Comparison of ENCODE assay signal across 8 cellular contexts in genomic region chr6:112253842-112254816, GRCh38. TPM values are rescaled to one million over a fixed set of nuclear protein-coding genes. Genes with fewer than 3 reads are reported as not detected.
A peak's percentile ranks its signal among the peaks of the same experiment; 100 is the strongest.
DNase-seq lines count a peak whose midpoint lies in the region; ATAC-seq and TF ChIP-seq lines count a peak whose summit lies in the region.

Gene LAMA4, minus strand, starts transcription at chr6:112254567. Its CDS starts 417 bp downstream, at chr6:112254150.

- peaks cover 0 to 4% (median 0%) of the 10 kb centered on the region in 6 donors for H3K9me3 Mint-ChIP-seq in immature natural killer cell

- H3K4me3 Mint-ChIP-seq in immature natural killer cell = peak within 1 kb of the TSS; percentile 55 to 83 (median 69)

- peaks cover 14 to 36% (median 15%) of the 10 kb centered on the region in 3 donors for H3K27me3 Mint-ChIP-seq in immature natural killer cell (ENCODE audit: low read depth in 3 of 3)

- H2AFZ ChIP-seq in PC-9 = peak within 1 kb of the TSS; percentile 79

- no peaks in the 10 kb centered on the region for H3K9me2 ChIP-seq in PC-9 (ENCODE audit: insufficient read depth)

- H3K4me1 ChIP-seq in PC-9 (replicated peaks; ENCODE audit: insufficient read depth) = peaks cover 42% of the 10 kb centered on the region

- TF ChIP-seq CTCF in PC-9 (conservative IDR thresholded peaks at IDR 0.05) = peak; percentile 48; the same call in 1 of the 2 replicates

- H3K36me3 ChIP-seq in PC-9 (ENCODE audit: low read depth) = peaks cover 36% of the 10 kb centered on the region

- peaks cover 52% of the 10 kb centered on the region for H3K79me2 ChIP-seq in PC-9 (ENCODE audit: low read depth)

- H3K36me3 Mint-ChIP-seq in immature natural killer cell = no peaks in the 10 kb centered on the region

- POLR2A ChIA-PET in PC-9 (lab: Charles Lee; ENCODE audit: unreplicated experiment) = interaction anchor here (0.6 to 3.3 kb wide), 12 partner anchors 10 to 1625 kb away, joined by 3 to 51 read pairs (median 6); no protein-coding TSS in a partner anchor

- H3K4me3 ChIP-seq in PC-9 = peak within 1 kb of the TSS; percentile 70
- H3K4me3 ChIP-seq in skeletal muscle cell (ENCODE audit: low read depth, low read length) = peak within 1 kb of the TSS; percentile 82

- H3K4me2 ChIP-seq in PC-9 = peak within 1 kb of the TSS; percentile 79

- CTCF ChIA-PET in PC-9 (lab: Charles Lee) = interaction anchor here (0.6 kb wide), 1 partner anchor 10 kb away, joined by 3 read pairs; no protein-coding TSS in a partner anchor

- no peaks in the 10 kb centered on the region; the same call in 1 of the 2 replicates for H4K20me1 ChIP-seq in PC-9 (ENCODE audit: insufficient read depth)

- intact Hi-C loops in PC-9 (cut with micrococcal nuclease; ENCODE audit: unreplicated experiment) = loop anchor here (1.0 to 2.0 kb wide), 4 partner anchors 29 to 73 kb away; no protein-coding TSS in a partner anchor

- peak; percentile 7 to 8 for DNase-seq in stimulated activated CD4-positive, alpha-beta T cell treated with anti-CD3 and anti-CD28 coated beads, Interleukin-2, amount 100 ng/mL, for 48 hours
- no peak for DNase-seq in stimulated activated CD4-positive, alpha-beta T cell treated with anti-CD3 and anti-CD28 coated beads, Interleukin-12 subunit alpha, Interleukin-12 subunit beta, amount 100 ng/mL, for 4 hours
- DNase-seq in PC-9 (peak; percentile 68 to 81), caudate nucleus (lab: John Stamatoyannopoulos, UW) (peak in 40 of 61 donors; percentile 5 to 62 (median 26)), immature natural killer cell (no peak), skeletal muscle cell (ENCODE audit: low read depth) (no peak), SKM-1 treated with dmso at 0.1 percent for 144 hours (lab: John Stamatoyannopoulos, UW; ENCODE audit: unreplicated experiment) (no peak)

- H3K27me3 ChIP-seq in PC-9 (ENCODE audit: insufficient read depth, low read depth) = no peaks in the 10 kb centered on the region

- H3K9me3 ChIP-seq in PC-9 (ENCODE audit: insufficient read depth, low read depth) = peaks cover 9% of the 10 kb centered on the region; the same call in 1 of the 2 replicates

- H3K27ac Mint-ChIP-seq in immature natural killer cell = no peak within 1 kb of the TSS

- H3F3A ChIP-seq in PC-9 (ENCODE audit: insufficient read depth, low read depth) = peaks cover 23% of the 10 kb centered on the region

- ATAC-seq in HG03097 (IDR thresholded peaks at IDR 0.05; ENCODE audit: low FRiP score, unreplicated experiment) = no peak

- H3K4me1 Mint-ChIP-seq in immature natural killer cell = peaks cover 10 to 20% of the 10 kb centered on the region in 2 donors

- peak within 1 kb of the TSS; percentile 93 for H3K27ac ChIP-seq in PC-9
- H3K27ac ChIP-seq in caudate nucleus (ENCODE audit: low read depth, low read length) = peak within 1 kb of the TSS; percentile 55

- BruUV-seq in PC-9 (replicated peaks; lab: Mats Ljungman, UMichigan) = TSS peak; percentile 53

RNA-seq across cellular contexts. Expression of gene LAMA4, which starts in this region (rescaled TPM):
- total RNA-seq in PC-9 (2021) = 58.3 and 91.0 TPM in 2 replicates
- polyA plus RNA-seq in immature natural killer cell = not detected

Comparison
In these comparisons a context has a peak if more than half of its experiments do, and no peak if none do; other contexts are left out.
1. DNase-seq: peak in stimulated activated CD4-positive, alpha-beta T cell treated with anti-CD3 and anti-CD28 coated beads, Interleukin-2, amount 100 ng/mL, for 48 hours (2 of 2), PC-9 (2 of 2) and caudate nucleus (40 of 61); none in stimulated activated CD4-positive, alpha-beta T cell treated with anti-CD3 and anti-CD28 coated beads, Interleukin-12 subunit alpha, Interleukin-12 subunit beta, amount 100 ng/mL, for 4 hours (single experiment), immature natural killer cell (0 of 3), skeletal muscle cell (single experiment) and SKM-1 treated with dmso at 0.1 percent for 144 hours (single experiment).